Comparison of ENCODE assay signal across 1 cellular context in genomic region chr10:132319853-132320669, GRCh38.
A peak's percentile ranks its signal among the peaks of the same experiment; 100 is the strongest.
TF ChIP-seq lines count a peak whose summit lies in the region.

No MANE protein-coding gene starts in this region.

TF ChIP-seq in HepG2, 621 proteins besides CTCF, POLR2A, EP300 and RAD21 (continued from another document):
- TF ChIP-seq ZNF720 (CRISPR knock-in tag; IDR thresholded peaks at IDR 0.05) = no peak
- TF ChIP-seq DBP (CRISPR knock-in tag; IDR thresholded peaks at IDR 0.05; ENCODE audit: not compliant biosample characterization) = no peak
- TF ChIP-seq NCOA5 (CRISPR knock-in tag; IDR thresholded peaks at IDR 0.05) = no peak
- no peak for TF ChIP-seq KDM4B (CRISPR knock-in tag; IDR thresholded peaks at IDR 0.05)
- TF ChIP-seq PATZ1 (CRISPR knock-in tag; IDR thresholded peaks at IDR 0.05) = peak; percentile 59
- TF ChIP-seq MAFG (CRISPR knock-in tag; IDR thresholded peaks at IDR 0.05) = peak; percentile 92
- peak; percentile 48 for TF ChIP-seq FOXA3 (CRISPR knock-in tag; IDR thresholded peaks at IDR 0.05)
- no peak for TF ChIP-seq ZNF350 (CRISPR knock-in tag; IDR thresholded peaks at IDR 0.05; ENCODE audit: borderline replicate concordance, low read depth)
- TF ChIP-seq AGO2 (optimal IDR thresholded peaks at IDR 0.05; ENCODE audit: low read depth, low read length) = no peak
- peak; percentile 42; the same call in 1 of the 2 replicates for TF ChIP-seq RARA (CRISPR knock-in tag; IDR thresholded peaks at IDR 0.05)
- peak; percentile 40; the same call in 1 of the 2 replicates for TF ChIP-seq BHLHE40 (IDR thresholded peaks at IDR 0.05; ENCODE audit: low read length)
- no peak for TF ChIP-seq CSRNP2 (CRISPR knock-in tag; conservative IDR thresholded peaks at IDR 0.05; ENCODE audit: low read depth)
- 0 out of 2 replicates have a peak, but pooled peaks have one; percentile 16 for TF ChIP-seq ARID5B (CRISPR knock-in tag; IDR thresholded peaks at IDR 0.05)
- no peak for TF ChIP-seq TCF12 (IDR thresholded peaks at IDR 0.05)
- TF ChIP-seq TCF12 (CRISPR knock-in tag; IDR thresholded peaks at IDR 0.05) = no peak
- TF ChIP-seq SSRP1 (CRISPR knock-in tag; IDR thresholded peaks at IDR 0.05) = no peak
